Comparison of ENCODE assay signal across 20 cellular contexts in the genomic region with DNA sequence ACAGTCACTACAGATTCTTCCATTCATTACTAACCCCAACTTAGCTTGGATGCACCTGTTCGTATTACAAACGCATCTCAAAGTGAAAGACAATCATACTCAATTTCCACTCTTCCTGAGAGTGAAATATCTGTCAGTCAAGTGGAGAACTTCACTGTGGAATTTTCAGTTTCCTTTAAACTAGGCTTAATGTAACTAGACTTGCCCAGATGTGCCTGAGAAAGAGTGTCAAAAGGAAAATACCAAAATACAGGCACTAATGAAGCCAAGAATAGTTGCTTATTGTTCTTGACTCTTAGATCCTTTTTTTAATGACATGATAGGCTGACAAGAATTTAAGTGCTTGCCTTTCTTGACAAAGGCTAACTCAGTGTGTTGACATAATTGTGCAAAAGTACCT.
DNase-seq lines count a peak whose midpoint lies in the region; ATAC-seq, FAIRE-seq and TF ChIP-seq lines count a peak whose summit lies in the region.
"Had no signal": no experiment of that assay in that cellular context is flagged by ENCODE, and none has a peak within 500 bp of the region (broad histone marks: within the 10 kb centered on the region; RNA-seq: fewer than 3 reads in every experiment).

No MANE protein-coding gene starts in this region.

- WGBS in SK-N-SH (ENCODE audit: low lambda C conversion rate): 6% methylated on average over 2 of the region's 2 CpGs
- WGBS in lung, 2 donors: 60 to 80% methylated on average over 2 of the region's 2 CpGs

- peaks cover 26% of the 10 kb centered on the region for H3F3A ChIP-seq in SK-N-SH (replicated peaks; ENCODE audit: insufficient read depth)

- H3K4me2 ChIP-seq in SK-N-SH: 0 out of 2 replicates have a peak overlapping the region, but pooled peaks have one; percentile 27

- no peak overlapping the region for H3K4me3 ChIP-seq in SK-N-SH (ENCODE audit: low read depth in 2 of 2, low read length in 1 of 2)
- no peak overlapping the region for H3K4me3 ChIP-seq in bronchial epithelial cell (ENCODE audit: low read depth, low read length)
- H3K4me3 ChIP-seq in lung: no peak overlapping the region
- H3K4me3 ChIP-seq in subcutaneous abdominal adipose tissue (ENCODE audit: low read depth in 1 of 5, low read length in 5 of 5): no peak overlapping the region
- no peak overlapping the region for H3K4me3 ChIP-seq in BE2C (ENCODE audit: low read depth, low read length)
- H3K4me3 ChIP-seq: Peyer's patch had no signal

- no peak overlapping the region for H2AFZ ChIP-seq in SK-N-SH (ENCODE audit: low read depth)

- TF ChIP-seq RAD21 in SK-N-SH (IDR thresholded peaks at IDR 0.05; ENCODE audit: low read length): no peak

- H3K9me3 ChIP-seq in SK-N-SH (0 out of 2 replicates have a peak, but pooled peaks cover 3% of the 10 kb centered on the region), lung (ENCODE audit: control insufficient read depth in 2 of 2, insufficient read depth in 1 of 2, low read length in 1 of 2) (no peaks in the 10 kb centered on the region), subcutaneous abdominal adipose tissue (ENCODE audit: control insufficient read depth in 5 of 5, low read length in 5 of 5) (peaks cover 0 to 2% (median 0%) of the 10 kb centered on the region in 5 donors), BE2C (no peaks in the 10 kb centered on the region)

- TF ChIP-seq EP300 in SK-N-SH (IDR thresholded peaks at IDR 0.05; ENCODE audit: borderline replicate concordance in 1 of 2, low read depth in 1 of 2, low read length in 1 of 2): no peak

- H3K27me3 ChIP-seq in SK-N-SH (ENCODE audit: insufficient read depth) (no peaks in the 10 kb centered on the region), bronchial epithelial cell (ENCODE audit: control insufficient read depth, insufficient read depth, low read length) (no peaks in the 10 kb centered on the region), lung (ENCODE audit: control insufficient read depth, insufficient read depth) (no peaks in the 10 kb centered on the region), subcutaneous abdominal adipose tissue (ENCODE audit: control insufficient read depth in 5 of 5, insufficient read depth in 4 of 5, low read length in 5 of 5) (no peaks in the 10 kb centered on the region), BE2C (0 out of 2 replicates have a peak, but pooled peaks cover 4% of the 10 kb centered on the region)
- H3K27me3 ChIP-seq: Peyer's patch had no signal

- CTCF ChIA-PET in SK-N-SH (lab: Yijun Ruan, JAX): no interaction called here

- no peak overlapping the region for H3K9ac ChIP-seq in SK-N-SH
- H3K9ac ChIP-seq in subcutaneous abdominal adipose tissue (ENCODE audit: low read length in 5 of 5): no peak overlapping the region

- POLR2A ChIA-PET in SK-N-SH (lab: Yijun Ruan, JAX): no interaction called here

- H3K9me2 ChIP-seq in SK-N-SH: no peaks in the 10 kb centered on the region

- H3K36me3 ChIP-seq in SK-N-SH (replicated peaks in 1 of 2; ENCODE audit: control insufficient read depth in 1 of 2, insufficient read depth in 2 of 2, low read length in 1 of 2) (no peaks in the 10 kb centered on the region), bronchial epithelial cell (ENCODE audit: control insufficient read depth, insufficient read depth, low read length) (no peaks in the 10 kb centered on the region), lung (ENCODE audit: control insufficient read depth in 2 of 2, insufficient read depth in 2 of 2, low read length in 2 of 2) (no peaks in the 10 kb centered on the region), subcutaneous abdominal adipose tissue (ENCODE audit: control insufficient read depth in 5 of 5, insufficient read depth in 5 of 5, low read length in 5 of 5) (no peaks in the 10 kb centered on the region), BE2C (no peaks in the 10 kb centered on the region)
- H3K36me3 ChIP-seq: Peyer's patch had no signal

- H3K27ac ChIP-seq in SK-N-SH (ENCODE audit: low read depth in 2 of 2, low read length in 1 of 2) (peak overlapping the region in 1 of 2 experiments; percentile 52; a peak in 2 of 4 replicates), lung (ENCODE audit: low read depth in 1 of 2, low read length in 1 of 2) (peak overlapping the region in 1 of 2 donors; percentile 53), subcutaneous abdominal adipose tissue (ENCODE audit: low read depth, low read length) (peak overlapping the region; percentile 2)
- H3K27ac ChIP-seq: 22Rv1, Peyer's patch had no signal

- H4K20me1 ChIP-seq in SK-N-SH (ENCODE audit: insufficient read depth): no peaks in the 10 kb centered on the region

- TF ChIP-seq CTCF in SK-N-SH (IDR thresholded peaks at IDR 0.05): no peak
- no peak for TF ChIP-seq CTCF in bronchial epithelial cell (IDR thresholded peaks at IDR 0.05; ENCODE audit: insufficient read depth, low read length, severe bottlenecking)
- no peak for TF ChIP-seq CTCF in lung (IDR thresholded peaks at IDR 0.05; ENCODE audit: control extremely low read depth, extremely low read depth)
- no peak for TF ChIP-seq CTCF in BE2C (IDR thresholded peaks at IDR 0.05; ENCODE audit: low read depth, low read length)

- H3K79me2 ChIP-seq in SK-N-SH (ENCODE audit: insufficient read depth): no peaks in the 10 kb centered on the region

- DNase-seq in SK-N-SH (no peak), bronchial epithelial cell (ENCODE audit: low read depth) (peak; percentile 10), lung (ENCODE audit: low spot score) (no peak), BE2C (no peak), GDM1 (lab: John Stamatoyannopoulos, UW) (no peak), T-helper 1 cell (no peak)
- DNase-seq: COR-L47, DMS153, NCI-H1105, NCI-H2081, NCI-H2171 treated with DMSO at 0.1 percent for 48 hours, NCI-H446 treated with DMSO at 0.1 percent for 48 hours, Peyer's patch, SHP77 treated with DMSO at 0.1 percent for 48 hours had no signal

- H3K4me1 ChIP-seq in SK-N-SH (ENCODE audit: control insufficient read depth in 1 of 2, insufficient read depth in 2 of 2, low read depth in 1 of 2, low read length in 1 of 2) (peaks cover 0 to 4% of the 10 kb centered on the region in 2 experiments; a peak in 1 of 4 replicates), lung (ENCODE audit: control insufficient read depth in 2 of 2, insufficient read depth in 2 of 2, low read length in 2 of 2) (peaks cover 0 to 3% of the 10 kb centered on the region in 2 donors), subcutaneous abdominal adipose tissue (ENCODE audit: control insufficient read depth in 5 of 5, insufficient read depth in 5 of 5, low read length in 5 of 5) (peaks cover 0 to 7% (median 0%) of the 10 kb centered on the region in 5 donors), BE2C (no peaks in the 10 kb centered on the region)
- H3K4me1 ChIP-seq: Peyer's patch had no signal

- ATAC-seq in SK-N-SH treated with all-trans-retinoic acid at 6 μM for 48 hours (no peak), lung (ENCODE audit: insufficient read depth, low FRiP score) (peak; percentile 53)

- FAIRE-seq in bronchial epithelial cell (lab: Jason Lieb, UNC): no peak
- FAIRE-seq: GM12892, GM18507, H1 had no signal

TF ChIP-seq in SK-N-SH, 30 proteins besides CTCF, POLR2A, EP300 and RAD21 (continues in another document):
- TF ChIP-seq FOSL2 (IDR thresholded peaks at IDR 0.05; ENCODE audit: borderline replicate concordance, low read depth): no peak
- no peak for TF ChIP-seq MEF2A (IDR thresholded peaks at IDR 0.05; ENCODE audit: borderline replicate concordance, low read depth)
- no peak for TF ChIP-seq RFX5 (IDR thresholded peaks at IDR 0.05; ENCODE audit: low read length)
- TF ChIP-seq RCOR1 (IDR thresholded peaks at IDR 0.05; ENCODE audit: low read length): no peak
- TF ChIP-seq, protein P1, sequence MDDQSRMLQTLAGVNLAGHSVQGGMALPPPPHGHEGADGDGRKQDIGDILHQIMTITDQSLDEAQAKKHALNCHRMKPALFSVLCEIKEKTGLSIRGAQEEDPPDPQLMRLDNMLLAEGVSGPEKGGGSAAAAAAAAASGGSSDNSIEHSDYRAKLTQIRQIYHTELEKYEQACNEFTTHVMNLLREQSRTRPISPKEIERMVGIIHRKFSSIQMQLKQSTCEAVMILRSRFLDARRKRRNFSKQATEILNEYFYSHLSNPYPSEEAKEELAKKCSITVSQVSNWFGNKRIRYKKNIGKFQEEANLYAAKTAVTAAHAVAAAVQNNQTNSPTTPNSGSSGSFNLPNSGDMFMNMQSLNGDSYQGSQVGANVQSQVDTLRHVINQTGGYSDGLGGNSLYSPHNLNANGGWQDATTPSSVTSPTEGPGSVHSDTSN (IDR thresholded peaks at IDR 0.05): no peak
- no peak for TF ChIP-seq EZH2phosphoT487 (IDR thresholded peaks at IDR 0.05; ENCODE audit: borderline replicate concordance, low read depth)
- no peak for TF ChIP-seq TEAD4 (IDR thresholded peaks at IDR 0.05; ENCODE audit: borderline replicate concordance, insufficient read depth)

TF ChIP-seq in SK-N-SH treated with all-trans-retinoic acid at 6 μM for 48 hours, 23 proteins besides CTCF, POLR2A, EP300 and RAD21 (continues in another document):
- no peak for TF ChIP-seq ZNF8 (CRISPR knock-in tag; IDR thresholded peaks at IDR 0.05)
- TF ChIP-seq, protein P2, sequence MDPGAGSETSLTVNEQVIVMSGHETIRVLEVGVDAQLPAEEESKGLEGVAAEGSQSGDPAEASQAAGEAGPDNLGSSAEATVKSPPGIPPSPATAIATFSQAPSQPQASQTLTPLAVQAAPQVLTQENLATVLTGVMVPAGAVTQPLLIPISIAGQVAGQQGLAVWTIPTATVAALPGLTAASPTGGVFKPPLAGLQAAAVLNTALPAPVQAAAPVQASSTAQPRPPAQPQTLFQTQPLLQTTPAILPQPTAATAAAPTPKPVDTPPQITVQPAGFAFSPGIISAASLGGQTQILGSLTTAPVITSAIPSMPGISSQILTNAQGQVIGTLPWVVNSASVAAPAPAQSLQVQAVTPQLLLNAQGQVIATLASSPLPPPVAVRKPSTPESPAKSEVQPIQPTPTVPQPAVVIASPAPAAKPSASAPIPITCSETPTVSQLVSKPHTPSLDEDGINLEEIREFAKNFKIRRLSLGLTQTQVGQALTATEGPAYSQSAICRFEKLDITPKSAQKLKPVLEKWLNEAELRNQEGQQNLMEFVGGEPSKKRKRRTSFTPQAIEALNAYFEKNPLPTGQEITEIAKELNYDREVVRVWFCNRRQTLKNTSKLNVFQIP (CRISPR knock-in tag; IDR thresholded peaks at IDR 0.05; ENCODE audit: borderline replicate concordance, low read depth): no peak
